In the genomic region with DNA sequence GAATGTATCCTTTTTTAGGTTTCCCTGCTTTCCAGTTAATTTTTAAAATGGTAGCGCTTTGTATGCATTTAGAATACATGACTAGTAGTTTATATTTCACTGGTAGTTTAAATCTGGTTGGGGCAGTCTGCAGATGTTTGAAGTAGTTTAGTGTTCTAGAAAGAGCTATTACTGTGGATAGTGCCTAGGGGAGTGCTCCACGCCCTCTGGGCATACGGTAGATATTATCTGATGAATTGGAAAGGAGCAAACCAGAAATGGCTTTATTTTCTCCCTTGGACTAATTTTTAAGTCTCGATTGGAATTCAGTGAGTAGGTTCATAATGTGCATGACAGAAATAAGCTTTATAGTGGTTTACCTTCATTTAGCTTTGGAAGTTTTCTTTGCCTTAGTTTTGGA, we compare ENCODE assay signal across 31 cellular contexts.
"Had no signal": no experiment of that assay in that cellular context is flagged by ENCODE, and none has a peak within 500 bp of the region (broad histone marks: within the 10 kb centered on the region; RNA-seq: fewer than 3 reads in every experiment).

No MANE protein-coding gene starts in this region.

- H3K4me3 Mint-ChIP-seq: activated CD4-positive, alpha-beta T cell treated with anti-CD3 and anti-CD28 coated beads, Interleukin-2, amount 10 ng/mL, durations not matched to agents 24 days and 14 days; activated CD8-positive, alpha-beta T cell treated with anti-CD3 and anti-CD28 coated beads for 36 hours; activated naive CD4-positive, alpha-beta T cell treated with anti-CD3 and anti-CD28 coated beads, Interleukin-2, amount 50 U/mL, for 24 hours; activated naive CD8-positive, alpha-beta T cell treated with anti-CD3 and anti-CD28 coated beads, Interleukin-2, amount 10 ng/mL, durations not matched to agents 7 days and 5 days; activated T-cell treated with anti-CD3 and anti-CD28 coated beads, Interleukin-2, amount 50 U/mL, for 72 hours; activated T-helper 17 cell treated with anti-CD3 and anti-CD28 coated beads, Interleukin-2, amount 50 U/mL, for 72 hours; central memory CD8-positive, alpha-beta T cell; T-helper 17 cell had no signal

- H3K27me3 ChIP-seq: ascending aorta, cardiac muscle cell, MG63 had no signal

- H3K9me3 ChIP-seq: ascending aorta, MG63 had no signal

- FAIRE-seq: RCC 7860 had no signal

- ATAC-seq: activated CD8-positive, alpha-beta T cell treated with anti-CD3 and anti-CD28 coated beads for 36 hours; activated T-cell treated with anti-CD3 and anti-CD28 coated beads, Interleukin-2, amount 50 U/mL, for 72 hours; activated T-helper 17 cell treated with anti-CD3 and anti-CD28 coated beads, Interleukin-2, amount 50 U/mL, for 72 hours; PC-3; Right ventricle myocardium inferior; T-helper 17 cell had no signal

- H3K27ac Mint-ChIP-seq: activated CD4-positive, alpha-beta T cell treated with anti-CD3 and anti-CD28 coated beads, Interleukin-2, amount 10 ng/mL, durations not matched to agents 24 days and 14 days; activated CD8-positive, alpha-beta T cell treated with anti-CD3 and anti-CD28 coated beads for 36 hours; activated naive CD4-positive, alpha-beta T cell treated with anti-CD3 and anti-CD28 coated beads, Interleukin-2, amount 50 U/mL, for 24 hours; activated naive CD8-positive, alpha-beta T cell treated with anti-CD3 and anti-CD28 coated beads, Interleukin-2, amount 10 ng/mL, durations not matched to agents 7 days and 5 days; activated T-cell treated with anti-CD3 and anti-CD28 coated beads, Interleukin-2, amount 50 U/mL, for 72 hours; activated T-helper 17 cell treated with anti-CD3 and anti-CD28 coated beads, Interleukin-2, amount 50 U/mL, for 72 hours; T-helper 17 cell had no signal

- DNase-seq: activated CD4-positive, alpha-beta T cell treated with anti-CD3 and anti-CD28 coated beads, Interleukin-2, amount 10 ng/mL, durations not matched to agents 24 days and 14 days; activated CD4-positive, alpha-beta T cell treated with anti-CD3 and anti-CD28 coated beads, Interleukin-2, amount 50 U/mL, for 4 hours; activated CD8-positive, alpha-beta T cell treated with anti-CD3 and anti-CD28 coated beads for 36 hours; activated effector memory CD4-positive, alpha-beta T cell treated with anti-CD3 and anti-CD28 coated beads, Interleukin-2, amount 50 U/mL, for 16 hours; activated naive CD4-positive, alpha-beta T cell treated with Interleukin-2 at 50 U/mL for 16 hours; activated naive CD8-positive, alpha-beta T cell treated with anti-CD3 and anti-CD28 coated beads, Interleukin-2, amount 10 ng/mL, durations not matched to agents 7 days and 5 days; activated T-cell treated with anti-CD3 and anti-CD28 coated beads, Interleukin-2, amount 50 U/mL, for 1 hour; activated T-cell treated with anti-CD3 and anti-CD28 coated beads, Interleukin-2, amount 50 U/mL, for 72 hours; amygdala; Kasumi-1; KG1; MG63; NCI-H1048; NCI-H1105 treated with DMSO at 0.1 percent for 48 hours; NCI-H1436 treated with DMSO at 0.1 percent for 48 hours; NCI-H1694 treated with DMSO at 0.1 percent for 48 hours; NCI-H2029; NCI-H345; NCI-H524 treated with DMSO at 0.1 percent for 48 hours; T-helper 17 cell; T-helper 9 cell; WERI-Rb-1 had no signal

- H3K36me3 Mint-ChIP-seq: activated naive CD4-positive, alpha-beta T cell treated with anti-CD3 and anti-CD28 coated beads, Interleukin-2, amount 50 U/mL, for 24 hours; activated naive CD8-positive, alpha-beta T cell treated with anti-CD3 and anti-CD28 coated beads, Interleukin-2, amount 10 ng/mL, durations not matched to agents 7 days and 5 days had no signal

- H3K9me3 Mint-ChIP-seq: activated CD4-positive, alpha-beta T cell treated with anti-CD3 and anti-CD28 coated beads, Interleukin-2, amount 10 ng/mL, durations not matched to agents 24 days and 14 days; activated CD8-positive, alpha-beta T cell treated with anti-CD3 and anti-CD28 coated beads for 36 hours; activated naive CD4-positive, alpha-beta T cell treated with anti-CD3 and anti-CD28 coated beads, Interleukin-2, amount 50 U/mL, for 24 hours; activated naive CD8-positive, alpha-beta T cell treated with anti-CD3 and anti-CD28 coated beads, Interleukin-2, amount 10 ng/mL, durations not matched to agents 7 days and 5 days; activated T-cell treated with anti-CD3 and anti-CD28 coated beads, Interleukin-2, amount 50 U/mL, for 72 hours; activated T-helper 17 cell treated with anti-CD3 and anti-CD28 coated beads, Interleukin-2, amount 50 U/mL, for 72 hours; central memory CD8-positive, alpha-beta T cell had no signal

- H3K4me3 ChIP-seq: ascending aorta, cardiac muscle cell, MG63 had no signal

- H3K4me1 Mint-ChIP-seq: activated CD4-positive, alpha-beta T cell treated with anti-CD3 and anti-CD28 coated beads, Interleukin-2, amount 10 ng/mL, durations not matched to agents 24 days and 14 days; activated naive CD4-positive, alpha-beta T cell treated with anti-CD3 and anti-CD28 coated beads, Interleukin-2, amount 50 U/mL, for 24 hours; activated naive CD8-positive, alpha-beta T cell treated with anti-CD3 and anti-CD28 coated beads, Interleukin-2, amount 10 ng/mL, durations not matched to agents 7 days and 5 days; activated T-helper 17 cell treated with anti-CD3 and anti-CD28 coated beads, Interleukin-2, amount 50 U/mL, for 72 hours; central memory CD8-positive, alpha-beta T cell had no signal

- H3K27ac ChIP-seq: RWPE1, WERI-Rb-1 had no signal

- H3K36me3 ChIP-seq: WERI-Rb-1 had no signal
